11 cellular contexts compared by ENCODE assay signal in the genomic region with DNA sequence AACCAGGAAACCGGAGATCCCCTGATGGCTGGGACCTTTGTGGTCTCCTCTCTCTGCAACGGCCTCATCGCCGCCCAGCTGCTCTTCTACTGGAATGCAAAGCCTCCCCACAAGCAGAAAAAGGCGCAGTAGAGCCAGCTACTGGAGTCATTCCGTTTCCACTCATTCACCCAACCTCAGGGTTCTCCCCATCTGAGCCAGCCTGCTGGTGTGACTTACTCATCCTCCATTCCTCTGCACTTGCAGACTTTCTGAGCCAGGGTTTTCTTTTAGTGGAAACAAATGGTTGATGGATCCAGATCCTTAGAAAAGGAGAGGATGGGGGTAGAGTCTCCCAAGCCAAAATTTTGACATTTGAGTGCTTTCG. TPM values are rescaled to one million over a fixed set of nuclear protein-coding genes. Genes with fewer than 3 reads are reported as not detected.
A peak's percentile ranks its signal among the peaks of the same experiment; 100 is the strongest.
DNase-seq lines count a peak whose midpoint lies in the region; ATAC-seq and TF ChIP-seq lines count a peak whose summit lies in the region.
"Had no signal": no experiment of that assay in that cellular context is flagged by ENCODE, and none has a peak within 500 bp of the region (broad histone marks: within the 10 kb centered on the region; RNA-seq: fewer than 3 reads in every experiment).

No MANE protein-coding gene starts in this region.

- no peak overlapping the region for H2BK120ac ChIP-seq in neuronal stem cell (ENCODE audit: low read depth, low read length)

- no peak overlapping the region for H3K9ac ChIP-seq in neuronal stem cell (ENCODE audit: low read depth, low read length, poor library complexity)

- H3K4me1 ChIP-seq in neuronal stem cell (ENCODE audit: control insufficient read depth in 2 of 2, insufficient read depth in 1 of 2, low read depth in 1 of 2, low read length in 2 of 2) (peaks cover 23 to 45% of the 10 kb centered on the region in 2 donors), body of pancreas (peaks cover 39% of the 10 kb centered on the region)

- no peak overlapping the region for H2BK12ac ChIP-seq in neuronal stem cell (ENCODE audit: low read length)

- peaks cover 46% of the 10 kb centered on the region for H3K36me3 Mint-ChIP-seq in activated CD8-positive, alpha-beta T cell treated with anti-CD3 and anti-CD28 coated beads for 36 hours (ENCODE audit: low read depth)

- no peaks in the 10 kb centered on the region for H3K9me3 Mint-ChIP-seq in activated CD8-positive, alpha-beta T cell treated with anti-CD3 and anti-CD28 coated beads for 36 hours

- H3K4ac ChIP-seq in neuronal stem cell (ENCODE audit: low read length) = no peak overlapping the region

- H3K27me3 ChIP-seq in neuronal stem cell (ENCODE audit: control insufficient read depth in 3 of 3, insufficient read depth in 3 of 3, low read depth in 1 of 3, low read length in 3 of 3) (no peaks in the 10 kb centered on the region), body of pancreas (no peaks in the 10 kb centered on the region)

- no peak overlapping the region for H3K4me3 ChIP-seq in neuronal stem cell (ENCODE audit: low read length in 2 of 2)
- H3K4me3 ChIP-seq in body of pancreas = no peak overlapping the region

- H3K27ac ChIP-seq in neuronal stem cell (replicated peaks; ENCODE audit: low read length) = no peak overlapping the region
- H3K27ac ChIP-seq in body of pancreas = no peak overlapping the region

- ATAC-seq in activated CD8-positive, alpha-beta T cell treated with anti-CD3 and anti-CD28 coated beads for 36 hours = no peak
- ATAC-seq in activated CD4-positive, CD25-positive, alpha-beta regulatory T cell treated with anti-CD3 and anti-CD28 coated beads, Interleukin-2, amount 50 U/mL, for 24 hours = no peak
- ATAC-seq in GM21515 (IDR thresholded peaks at IDR 0.05; ENCODE audit: unreplicated experiment) (no peak), body of pancreas (no peak)

- DNase-seq in A172 (ENCODE audit: low spot score) (peak; percentile 93), GM03348 (ENCODE audit: low spot score) (peak; percentile 89), hepatic stellate cell (ENCODE audit: low spot score) (peak; percentile 94), neuronal stem cell (ENCODE audit: low spot score) (no peak), body of pancreas (no peak)
- no peak for DNase-seq in activated CD8-positive, alpha-beta T cell treated with anti-CD3 and anti-CD28 coated beads for 36 hours
- DNase-seq: activated CD4-positive, alpha-beta T cell treated with anti-CD3 and anti-CD28 coated beads, Interleukin-2, amount 50 U/mL, for 48 hours; NK-92 treated with Interleukin-12 subunit alpha and Interleukin-12 subunit beta, amount 100 ng/mL, for 24 hours; occipital lobe had no signal

- no peaks in the 10 kb centered on the region for H3K27me3 Mint-ChIP-seq in activated CD8-positive, alpha-beta T cell treated with anti-CD3 and anti-CD28 coated beads for 36 hours

- no peaks in the 10 kb centered on the region for H3K9me3 ChIP-seq in neuronal stem cell (replicated peaks in 1 of 2; ENCODE audit: control insufficient read depth in 2 of 2, insufficient read depth in 1 of 2, low read depth in 1 of 2, low read length in 2 of 2)
- H3K9me3 ChIP-seq in body of pancreas = no peaks in the 10 kb centered on the region

- intact Hi-C loops in activated CD8-positive, alpha-beta T cell treated with anti-CD3 and anti-CD28 coated beads for 36 hours (cut with micrococcal nuclease) = no loop called here
- intact Hi-C loops in body of pancreas (cut with DNase I) = no loop called here

- peak overlapping the region; percentile 45 for H3K27ac Mint-ChIP-seq in activated CD8-positive, alpha-beta T cell treated with anti-CD3 and anti-CD28 coated beads for 36 hours

- no peak overlapping the region for H3K4me3 Mint-ChIP-seq in activated CD8-positive, alpha-beta T cell treated with anti-CD3 and anti-CD28 coated beads for 36 hours

- no peak overlapping the region for H4K91ac ChIP-seq in neuronal stem cell (ENCODE audit: low read depth, low read length, poor library complexity)

- H3K79me1 ChIP-seq in neuronal stem cell (ENCODE audit: low read depth, low read length) = peaks cover 9% of the 10 kb centered on the region

- no peak overlapping the region for H4K8ac ChIP-seq in neuronal stem cell (ENCODE audit: low read depth, low read length)

- TF ChIP-seq CTCF in activated CD8-positive, alpha-beta T cell treated with anti-CD3 and anti-CD28 coated beads for 36 hours (IDR thresholded peaks at IDR 0.05) = no peak
- no peak for TF ChIP-seq CTCF in body of pancreas (IDR thresholded peaks at IDR 0.05)

- H2BK15ac ChIP-seq in neuronal stem cell (ENCODE audit: low read length) = no peak overlapping the region

- TF ChIP-seq POLR2A in body of pancreas (IDR thresholded peaks at IDR 0.05) = no peak

- POLR2A ChIA-PET in activated CD8-positive, alpha-beta T cell treated with anti-CD3 and anti-CD28 coated beads for 36 hours (lab: Charles Lee) = interaction anchor here (1.0 to 12.5 kb wide), 3 partner anchors 12 to 272 kb away, joined by 3 to 195 read pairs (median 6); partner anchors contain the start of genes CD68 and GPS2

- whole genome bisulfite sequencing in neuronal stem cell (ENCODE audit: extremely low coverage in 2 of 2, insufficient read length in 2 of 2, insufficient replicate concordance in 1 of 2), 2 donors = no CpG with 5 or more reads among the region's 7 CpGs
- WGBS in body of pancreas, 2 donors = 79 to 94% methylated on average over 6 to 7 of the region's 7 CpGs

- H3K18ac ChIP-seq in neuronal stem cell (ENCODE audit: low read length) = no peak overlapping the region

- peaks cover 21% of the 10 kb centered on the region for H3K4me1 Mint-ChIP-seq in activated CD8-positive, alpha-beta T cell treated with anti-CD3 and anti-CD28 coated beads for 36 hours (ENCODE audit: low read depth)

- H2AFZ ChIP-seq in neuronal stem cell (ENCODE audit: low read length) = no peak overlapping the region

- no peak overlapping the region for H3K4me2 ChIP-seq in neuronal stem cell (ENCODE audit: insufficient read depth, low read length, poor library complexity, severe bottlenecking)

- H3K23ac ChIP-seq in neuronal stem cell (ENCODE audit: low read depth, low read length, poor library complexity) = no peak overlapping the region

- peaks cover 31 to 73% of the 10 kb centered on the region in 2 donors for H3K36me3 ChIP-seq in neuronal stem cell (replicated peaks in 1 of 2; ENCODE audit: control insufficient read depth in 2 of 2, insufficient read depth in 2 of 2, low read length in 2 of 2)
- peaks cover 10% of the 10 kb centered on the region in 2 donors for H3K36me3 ChIP-seq in body of pancreas (replicated peaks in 1 of 2; ENCODE audit: insufficient read depth in 1 of 2, low read depth in 2 of 2)

- H2AK5ac ChIP-seq in neuronal stem cell (ENCODE audit: low read depth, low read length) = no peak overlapping the region

- CTCF ChIA-PET in activated CD8-positive, alpha-beta T cell treated with anti-CD3 and anti-CD28 coated beads for 36 hours (lab: Charles Lee) = interaction anchor here (0.9 to 3.3 kb wide), 3 partner anchors 27 to 232 kb away, joined by 3 to 20 read pairs (median 3); no protein-coding TSS in a partner anchor

- H3K14ac ChIP-seq in neuronal stem cell (ENCODE audit: low read length) = no peak overlapping the region

- H2BK5ac ChIP-seq in neuronal stem cell (ENCODE audit: low read length) = no peak overlapping the region

RNA-seq across cellular contexts. Expression of gene SOX15, which starts 2.5 kb away (rescaled TPM):
- 2.0 and 7.2 TPM in 2 replicates for total RNA-seq in A172 (2014; rRNA removed; shearing (Covaris generic))
- under 1 TPM in 1 of 2 experiments, not detected in 1; 0.25 TPM for total RNA-seq in activated CD8-positive, alpha-beta T cell treated with anti-CD3 and anti-CD28 coated beads for 36 hours
- 10.1 TPM for polyA plus RNA-seq in neuronal stem cell (2013, experiment 1 of 2)
- polyA plus RNA-seq in neuronal stem cell (2013, experiment 2 of 2) = 9.9 TPM
- not detected for total RNA-seq in body of pancreas

RNA-seq across cellular contexts. Expression of gene MPDU1, which starts 3.8 kb away (rescaled TPM):
- total RNA-seq in A172 (2014; rRNA removed; shearing (Covaris generic)) = 246 and 350 TPM in 2 replicates
- 10 to 100 TPM; 50.9 to 51.4 TPM for total RNA-seq in activated CD8-positive, alpha-beta T cell treated with anti-CD3 and anti-CD28 coated beads for 36 hours
- 99.7 TPM for polyA plus RNA-seq in neuronal stem cell (2013, experiment 1 of 2)
- polyA plus RNA-seq in neuronal stem cell (2013, experiment 2 of 2) = 99.4 TPM
- 10 to 100 TPM; 27.0 to 37.6 TPM for total RNA-seq in body of pancreas

RNA-seq across cellular contexts. Expression of gene CD68, which starts 8.0 kb away (rescaled TPM):
- total RNA-seq in A172 (2014; rRNA removed; shearing (Covaris generic)) = 11.5 and 15.6 TPM in 2 replicates
- 10 to 100 TPM; 11.4 to 12.9 TPM for total RNA-seq in activated CD8-positive, alpha-beta T cell treated with anti-CD3 and anti-CD28 coated beads for 36 hours
- 0.13 TPM for polyA plus RNA-seq in neuronal stem cell (2013, experiment 1 of 2)
- 0.15 TPM for polyA plus RNA-seq in neuronal stem cell (2013, experiment 2 of 2)
- total RNA-seq in body of pancreas = 10 to 100 TPM in 1 of 2 donors, 1 to 10 TPM in 1; 4.3 to 14.8 TPM

RNA-seq across cellular contexts. Expression of gene SENP3, which starts 25.7 kb away (rescaled TPM):
- total RNA-seq in A172 (2014; rRNA removed; shearing (Covaris generic)) = 162 and 170 TPM in 2 replicates
- 10 to 100 TPM; 60.2 to 63.2 TPM for total RNA-seq in activated CD8-positive, alpha-beta T cell treated with anti-CD3 and anti-CD28 coated beads for 36 hours
- polyA plus RNA-seq in neuronal stem cell (2013, experiment 1 of 2) = 34.1 TPM
- polyA plus RNA-seq in neuronal stem cell (2013, experiment 2 of 2) = 35.5 TPM
- total RNA-seq in body of pancreas = 10 to 100 TPM; 25.7 to 28.0 TPM

RNA-seq across cellular contexts. Expression of gene FXR2, which starts 27.3 kb away (rescaled TPM):
- total RNA-seq in A172 (2014; rRNA removed; shearing (Covaris generic)) = 61.1 and 76.5 TPM in 2 replicates
- 10 to 100 TPM; 28.6 to 33.1 TPM for total RNA-seq in activated CD8-positive, alpha-beta T cell treated with anti-CD3 and anti-CD28 coated beads for 36 hours
- 51.8 TPM for polyA plus RNA-seq in neuronal stem cell (2013, experiment 1 of 2)
- polyA plus RNA-seq in neuronal stem cell (2013, experiment 2 of 2) = 52.7 TPM
- total RNA-seq in body of pancreas = 10 to 100 TPM; 10.2 to 10.9 TPM

Comparison
In these comparisons a context has a peak if more than half of its experiments do, and no peak if none do; other contexts are left out.
1. DNase-seq: peak in A172 (single experiment), GM03348 (single experiment) and hepatic stellate cell (single experiment); none in activated CD8-positive, alpha-beta T cell treated with anti-CD3 and anti-CD28 coated beads for 36 hours (single experiment), neuronal stem cell (single experiment) and body of pancreas (0 of 4).